9 cellular contexts compared by ENCODE assay signal in genomic region chr11:64229090-64229958, GRCh38. TPM values are rescaled to one million over a fixed set of nuclear protein-coding genes. Genes with fewer than 3 reads are reported as not detected.
A peak's percentile ranks its signal among the peaks of the same experiment; 100 is the strongest.
DNase-seq lines count a peak whose midpoint lies in the region; ATAC-seq, FAIRE-seq and TF ChIP-seq lines count a peak whose summit lies in the region.
"Had no signal": no experiment of that assay in that cellular context is flagged by ENCODE, and none has a peak within 500 bp of the region (broad histone marks: within the 10 kb centered on the region; RNA-seq: fewer than 3 reads in every experiment).

No MANE protein-coding gene starts in this region.

- H3K27me3 Mint-ChIP-seq in activated naive CD8-positive, alpha-beta T cell: no peaks in the 10 kb centered on the region
- H3K27me3 Mint-ChIP-seq in stimulated activated naive CD8-positive, alpha-beta T cell treated with anti-CD3 and anti-CD28 coated beads, Interleukin-15, amount 100 ng/mL, for 72 hours: no peaks in the 10 kb centered on the region

- no peak overlapping the region for H3K4me3 ChIP-seq in keratinocyte (ENCODE audit: control insufficient read depth in 2 of 3, extremely low read depth in 1 of 3, insufficient read depth in 2 of 3, low read depth in 1 of 3, low read length in 3 of 3)

- no peak for FAIRE-seq in keratinocyte (lab: Jason Lieb, UNC)

- no peaks in the 10 kb centered on the region for H3K36me3 Mint-ChIP-seq in activated naive CD8-positive, alpha-beta T cell

- H3K27me3 ChIP-seq in keratinocyte (ENCODE audit: control insufficient read depth, extremely low read depth, insufficient read depth, low read length): no peaks in the 10 kb centered on the region

- peaks cover 3% of the 10 kb centered on the region in 2 experiments for H3K36me3 ChIP-seq in keratinocyte (ENCODE audit: control insufficient read depth in 2 of 2, extremely low read depth in 1 of 2, insufficient read depth in 2 of 2, low read length in 2 of 2)

- peak overlapping the region; percentile 46 for H3K27ac Mint-ChIP-seq in activated naive CD8-positive, alpha-beta T cell
- H3K27ac Mint-ChIP-seq in stimulated activated naive CD8-positive, alpha-beta T cell treated with anti-CD3 and anti-CD28 coated beads, Interleukin-15, amount 100 ng/mL, for 72 hours: peak overlapping the region in 1 of 2 donors; percentile 34

- H3K4me2 ChIP-seq in keratinocyte (ENCODE audit: control insufficient read depth, extremely low read depth, insufficient read depth, low read depth, low read length): peak overlapping the region; percentile 78

- H3K4me3 Mint-ChIP-seq in activated naive CD8-positive, alpha-beta T cell: peak overlapping the region; percentile 88
- H3K4me3 Mint-ChIP-seq in stimulated activated naive CD8-positive, alpha-beta T cell treated with anti-CD3 and anti-CD28 coated beads, Interleukin-15, amount 100 ng/mL, for 72 hours: peak overlapping the region; percentile 89 to 96

- H3K9me3 Mint-ChIP-seq in activated naive CD8-positive, alpha-beta T cell (ENCODE audit: low read depth): no peaks in the 10 kb centered on the region
- H3K9me3 Mint-ChIP-seq in stimulated activated naive CD8-positive, alpha-beta T cell treated with anti-CD3 and anti-CD28 coated beads, Interleukin-15, amount 100 ng/mL, for 72 hours: no peaks in the 10 kb centered on the region

- peak overlapping the region; percentile 88 for H3K9ac ChIP-seq in keratinocyte (ENCODE audit: control insufficient read depth, extremely low read depth, insufficient read depth, low read length)

- peaks cover 18% of the 10 kb centered on the region for H3K79me2 ChIP-seq in keratinocyte (ENCODE audit: control insufficient read depth, insufficient read depth, low read length)

- H3K9me3 ChIP-seq in keratinocyte (ENCODE audit: control insufficient read depth, low read depth, low read length): no peaks in the 10 kb centered on the region

- DNase-seq in DMS53 (lab: John Stamatoyannopoulos, UW) (peak; percentile 48), DMS53 treated with DMSO at 0.1 percent for 48 hours (lab: John Stamatoyannopoulos, UW; ENCODE audit: unreplicated experiment) (no peak), keratinocyte (ENCODE audit: low read depth, low spot score) (no peak), GOT3 (lab: John Stamatoyannopoulos, UW) (no peak), COLO668 (lab: John Stamatoyannopoulos, UW; ENCODE audit: unreplicated experiment) (no peak)
- DNase-seq in stimulated activated naive CD8-positive, alpha-beta T cell treated with anti-CD3 and anti-CD28 coated beads, Interleukin-15, amount 100 ng/mL, for 72 hours: no peak
- DNase-seq: cortex of kidney had no signal

- H2AFZ ChIP-seq in keratinocyte (ENCODE audit: control insufficient read depth, low read length): no peak overlapping the region

- H3K4me1 ChIP-seq in keratinocyte (ENCODE audit: control insufficient read depth, extremely low read depth, insufficient read depth, low read length): peaks cover 48% of the 10 kb centered on the region

- H3K9me1 ChIP-seq in keratinocyte (ENCODE audit: control insufficient read depth, extremely low read depth, insufficient read depth, low read length): peaks cover 2% of the 10 kb centered on the region

- TF ChIP-seq CTCF in keratinocyte (optimal IDR thresholded peaks at IDR 0.05 in 1 of 3, IDR thresholded peaks at IDR 0.05 in 1 of 3, conservative IDR thresholded peaks at IDR 0.05 in 1 of 3; ENCODE audit: extremely low read depth in 1 of 3, insufficient read depth in 2 of 3, low read length in 3 of 3): no peak

- no peaks in the 10 kb centered on the region for H4K20me1 ChIP-seq in keratinocyte (ENCODE audit: control insufficient read depth, extremely low read depth, insufficient read depth, low read length)

- dilution Hi-C loops in keratinocyte (cut with MboI; ENCODE audit: extremely low pct_ligation_motif_present, low sequenced_read_pairs): no loop called here

- no peak for ATAC-seq in stimulated activated naive CD8-positive, alpha-beta T cell treated with anti-CD3 and anti-CD28 coated beads, Interleukin-15, amount 100 ng/mL, for 72 hours
- no peak for ATAC-seq in esophagus mucosa

- no peak overlapping the region for H3K27ac ChIP-seq in keratinocyte (ENCODE audit: control insufficient read depth, insufficient read depth, low read length)

- peaks cover 42% of the 10 kb centered on the region for H3K4me1 Mint-ChIP-seq in activated naive CD8-positive, alpha-beta T cell (ENCODE audit: low read depth)
- H3K4me1 Mint-ChIP-seq in stimulated activated naive CD8-positive, alpha-beta T cell treated with anti-CD3 and anti-CD28 coated beads, Interleukin-15, amount 100 ng/mL, for 72 hours: peaks cover 83% of the 10 kb centered on the region

RNA-seq across cellular contexts. Expression of gene DNAJC4, which starts 1.0 kb away (rescaled TPM):
- polyA plus RNA-seq in keratinocyte: 10.1 to 24.7 TPM (median 12.2 TPM) in 3 replicates
- 9.3 TPM for polyA plus RNA-seq in keratinocyte (2011; ENCODE audit: low read depth)
- 9.2 and 17.4 TPM in 2 replicates for polyA plus RNA-seq in keratinocyte (2011; cell fraction: cytosol; rRNA removed)
- polyA plus RNA-seq in keratinocyte (2011; cell fraction: nucleus; rRNA removed): 18.2 and 23.5 TPM in 2 replicates
- polyA plus RNA-seq in keratinocyte (2012; ENCODE audit: low replicate concordance): 14.5 and 34.1 TPM in 2 replicates
- 8.9 to 21.3 TPM (median 12.1 TPM) in 3 replicates for polyA minus RNA-seq in keratinocyte
- polyA minus RNA-seq in keratinocyte (2011; cell fraction: cytosol; rRNA and poly(A)+ RNA removed): 17.5 TPM
- 3.3 and 6.4 TPM in 2 replicates for polyA minus RNA-seq in keratinocyte (2011; cell fraction: nucleus; rRNA and poly(A)+ RNA removed)
- 16.7 TPM for total RNA-seq in esophagus mucosa

RNA-seq across cellular contexts. Expression of gene NUDT22, which starts 3.2 kb away (rescaled TPM):
- 22.6 to 55.6 TPM (median 31.1 TPM) in 3 replicates for polyA plus RNA-seq in keratinocyte
- polyA plus RNA-seq in keratinocyte (2011; ENCODE audit: low read depth): 6.0 TPM
- polyA plus RNA-seq in keratinocyte (2011; cell fraction: cytosol; rRNA removed): 15.5 and 47.3 TPM in 2 replicates
- polyA plus RNA-seq in keratinocyte (2011; cell fraction: nucleus; rRNA removed): 39.6 and 53.9 TPM in 2 replicates
- polyA plus RNA-seq in keratinocyte (2012; ENCODE audit: low replicate concordance): 33.2 and 45.9 TPM in 2 replicates
- 13.9 to 29.7 TPM (median 25.7 TPM) in 3 replicates for polyA minus RNA-seq in keratinocyte
- polyA minus RNA-seq in keratinocyte (2011; cell fraction: cytosol; rRNA and poly(A)+ RNA removed): 61.2 TPM
- polyA minus RNA-seq in keratinocyte (2011; cell fraction: nucleus; rRNA and poly(A)+ RNA removed): 19.4 and 19.9 TPM in 2 replicates
- total RNA-seq in esophagus mucosa: 59.9 TPM

RNA-seq across cellular contexts. Expression of gene TRPT1, which starts 3.3 kb away (rescaled TPM):
- 15.5 to 20.3 TPM (median 18.3 TPM) in 3 replicates for polyA plus RNA-seq in keratinocyte
- 7.0 TPM for polyA plus RNA-seq in keratinocyte (2011; ENCODE audit: low read depth)
- polyA plus RNA-seq in keratinocyte (2011; cell fraction: cytosol; rRNA removed): 16.4 and 30.7 TPM in 2 replicates
- 28.3 and 38.8 TPM in 2 replicates for polyA plus RNA-seq in keratinocyte (2011; cell fraction: nucleus; rRNA removed)
- 21.0 and 25.1 TPM in 2 replicates for polyA plus RNA-seq in keratinocyte (2012; ENCODE audit: low replicate concordance)
- polyA minus RNA-seq in keratinocyte: 12.5 to 39.8 TPM (median 23.4 TPM) in 3 replicates
- polyA minus RNA-seq in keratinocyte (2011; cell fraction: cytosol; rRNA and poly(A)+ RNA removed): 17.8 TPM
- 6.5 and 9.7 TPM in 2 replicates for polyA minus RNA-seq in keratinocyte (2011; cell fraction: nucleus; rRNA and poly(A)+ RNA removed)
- total RNA-seq in esophagus mucosa: 25.1 TPM

RNA-seq across cellular contexts. Expression of gene VEGFB, which starts 5.1 kb away (rescaled TPM):
- 9.7 to 23.3 TPM (median 10.0 TPM) in 3 replicates for polyA plus RNA-seq in keratinocyte
- polyA plus RNA-seq in keratinocyte (2011; ENCODE audit: low read depth): 9.0 TPM
- 11.0 and 16.3 TPM in 2 replicates for polyA plus RNA-seq in keratinocyte (2011; cell fraction: cytosol; rRNA removed)
- 10.7 and 13.0 TPM in 2 replicates for polyA plus RNA-seq in keratinocyte (2011; cell fraction: nucleus; rRNA removed)
- 49.0 and 59.7 TPM in 2 replicates for polyA plus RNA-seq in keratinocyte (2012; ENCODE audit: low replicate concordance)
- polyA minus RNA-seq in keratinocyte: 5.9 to 9.7 TPM (median 7.4 TPM) in 3 replicates
- 14.0 TPM for polyA minus RNA-seq in keratinocyte (2011; cell fraction: cytosol; rRNA and poly(A)+ RNA removed)
- polyA minus RNA-seq in keratinocyte (2011; cell fraction: nucleus; rRNA and poly(A)+ RNA removed): 2.7 and 3.0 TPM in 2 replicates
- 45.2 TPM for total RNA-seq in esophagus mucosa

RNA-seq across cellular contexts. Expression of gene FKBP2, which starts 11.6 kb away (rescaled TPM):
- polyA plus RNA-seq in keratinocyte: 40.3 to 57.7 TPM (median 51.9 TPM) in 3 replicates
- polyA plus RNA-seq in keratinocyte (2011; ENCODE audit: low read depth): 13.5 TPM
- polyA plus RNA-seq in keratinocyte (2011; cell fraction: cytosol; rRNA removed): 25.4 and 60.1 TPM in 2 replicates
- 36.5 and 39.2 TPM in 2 replicates for polyA plus RNA-seq in keratinocyte (2011; cell fraction: nucleus; rRNA removed)
- 59.4 and 124 TPM in 2 replicates for polyA plus RNA-seq in keratinocyte (2012; ENCODE audit: low replicate concordance)
- polyA minus RNA-seq in keratinocyte: 19.1 to 44.3 TPM (median 19.4 TPM) in 3 replicates
- 48.7 TPM for polyA minus RNA-seq in keratinocyte (2011; cell fraction: cytosol; rRNA and poly(A)+ RNA removed)
- 10.8 and 13.9 TPM in 2 replicates for polyA minus RNA-seq in keratinocyte (2011; cell fraction: nucleus; rRNA and poly(A)+ RNA removed)
- 40.7 TPM for total RNA-seq in esophagus mucosa
